In genomic region chr2:232543928-232544631, GRCh38 we compare ENCODE assay signal across 1 cellular context.
A peak's percentile ranks its signal among the peaks of the same experiment; 100 is the strongest.
TF ChIP-seq lines count a peak whose summit lies in the region.

No MANE protein-coding gene starts in this region.

TF ChIP-seq in HepG2, 621 proteins besides CTCF, POLR2A, EP300 and RAD21:
- TF ChIP-seq ZNF431 (CRISPR knock-in tag; IDR thresholded peaks at IDR 0.05; ENCODE audit: borderline replicate concordance, low read depth) (no peak), HDAC1 (CRISPR knock-in tag; IDR thresholded peaks at IDR 0.05) (no peak), AGO2 (optimal IDR thresholded peaks at IDR 0.05; ENCODE audit: low read depth, low read length) (peak; percentile 93), ONECUT2 (CRISPR knock-in tag; IDR thresholded peaks at IDR 0.05) (no peak), ZSCAN22 (CRISPR knock-in tag; IDR thresholded peaks at IDR 0.05) (no peak), ZNF687 (CRISPR knock-in tag; IDR thresholded peaks at IDR 0.05) (peak; percentile 37), MYNN (CRISPR knock-in tag; IDR thresholded peaks at IDR 0.05; ENCODE audit: low read depth) (no peak), ZNF574 (CRISPR knock-in tag; IDR thresholded peaks at IDR 0.05) (0 out of 2 replicates have a peak, but pooled peaks have one; percentile 13), ZBTB33 (CRISPR knock-in tag; IDR thresholded peaks at IDR 0.05) (peak; percentile 31; the same call in 1 of the 2 replicates), RBM22 (optimal IDR thresholded peaks at IDR 0.05; ENCODE audit: low read length) (peak; percentile 16), ZNF274 (CRISPR knock-in tag; IDR thresholded peaks at IDR 0.05) (peak; percentile 60; the same call in 1 of the 2 replicates), ZNF251 (CRISPR knock-in tag; IDR thresholded peaks at IDR 0.05) (no peak), LBX2 (CRISPR knock-in tag; IDR thresholded peaks at IDR 0.05; ENCODE audit: borderline replicate concordance) (no peak), ZNF570 (CRISPR knock-in tag; IDR thresholded peaks at IDR 0.05; ENCODE audit: borderline replicate concordance) (no peak), ZNF362 (CRISPR knock-in tag; IDR thresholded peaks at IDR 0.05; ENCODE audit: borderline replicate concordance) (no peak), CHCHD3 (CRISPR knock-in tag; IDR thresholded peaks at IDR 0.05) (0 out of 2 replicates have a peak, but pooled peaks have one; percentile 34), MAF1 (CRISPR knock-in tag; IDR thresholded peaks at IDR 0.05; ENCODE audit: borderline replicate concordance) (no peak), ZNF24 (IDR thresholded peaks at IDR 0.05) (no peak), SAFB2 (CRISPR knock-in tag; IDR thresholded peaks at IDR 0.05; ENCODE audit: borderline replicate concordance, low read depth) (0 out of 2 replicates have a peak, but pooled peaks have one; percentile 43), ZBTB38 (CRISPR knock-in tag; IDR thresholded peaks at IDR 0.05) (0 out of 2 replicates have a peak, but pooled peaks have one; percentile 20), RBFOX2 (IDR thresholded peaks at IDR 0.05; ENCODE audit: low read depth, low read length) (peak; percentile 25; the same call in 1 of the 2 replicates), ZNF629 (CRISPR knock-in tag; conservative IDR thresholded peaks at IDR 0.05) (no peak), GABPA (IDR thresholded peaks at IDR 0.05; ENCODE audit: low read depth, low read length) (no peak), GABPA (CRISPR knock-in tag; IDR thresholded peaks at IDR 0.05; ENCODE audit: low read depth) (no peak), POLR2G (IDR thresholded peaks at IDR 0.05; ENCODE audit: low read depth, low read length) (peak; percentile 38; the same call in 1 of the 2 replicates)
